ENCODE assay signal across 12 cellular contexts in the genomic region with DNA sequence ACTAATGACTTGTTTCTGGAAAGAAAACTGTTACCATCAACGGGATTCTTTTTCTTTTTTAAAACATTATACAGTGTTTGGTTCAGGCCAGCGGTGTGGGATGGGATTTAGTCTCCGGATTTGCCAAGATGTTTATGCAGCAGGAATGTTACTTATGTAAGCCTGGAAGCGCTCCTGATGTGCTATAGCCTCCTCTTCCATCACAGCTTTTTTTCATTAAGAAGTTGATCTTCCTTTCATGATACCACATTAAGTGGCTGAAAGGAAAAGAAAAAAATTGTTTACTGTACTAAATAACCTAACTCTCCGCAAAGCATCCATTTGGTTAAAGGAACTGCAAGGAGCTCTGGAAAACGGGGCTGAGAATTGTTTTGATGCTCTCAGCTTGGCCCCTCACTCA.
DNase-seq lines count a peak whose midpoint lies in the region; ATAC-seq and TF ChIP-seq lines count a peak whose summit lies in the region.
"Had no signal": no experiment of that assay in that cellular context is flagged by ENCODE, and none has a peak within 500 bp of the region (broad histone marks: within the 10 kb centered on the region; RNA-seq: fewer than 3 reads in every experiment).

No MANE protein-coding gene starts in this region.

- DNase-seq in A172 (ENCODE audit: low spot score): peak; percentile 20
- peak; percentile 55 for DNase-seq in HCEC 1CT
- DNase-seq in astrocyte of the cerebellum (ENCODE audit: low read depth): peak; percentile 29
- peak; percentile 60 for DNase-seq in iris pigment epithelial cell (ENCODE audit: low read depth)
- DNase-seq in iPS-NIHi7 (ENCODE audit: extremely low spot score): no peak
- DNase-seq: activated CD4-positive, alpha-beta T cell treated with anti-CD3 and anti-CD28 coated beads, Interleukin-2, amount 50 U/mL, for 4 hours; activated naive CD4-positive, alpha-beta T cell; left ventricle myocardium superior; ovary had no signal

- TF ChIP-seq CTCF in astrocyte of the cerebellum (IDR thresholded peaks at IDR 0.05; ENCODE audit: low read depth, low read length, missing control alignments): no peak

- H3K4me3 ChIP-seq in astrocyte of the cerebellum (ENCODE audit: low read depth, low read length): no peak overlapping the region
- H3K4me3 ChIP-seq: ovary had no signal

- in situ Hi-C loops in astrocyte of the cerebellum (cut with HindIII; ENCODE audit: low sequenced_read_pairs): no loop called here

- ATAC-seq in HG03521 (IDR thresholded peaks at IDR 0.05; ENCODE audit: unreplicated experiment): no peak
- ATAC-seq in GM19463 (IDR thresholded peaks at IDR 0.05; ENCODE audit: unreplicated experiment): no peak
- ATAC-seq in GM21515 (IDR thresholded peaks at IDR 0.05; ENCODE audit: unreplicated experiment): no peak
- ATAC-seq: left ventricle myocardium superior had no signal
